ENCODE assay signal across 9 cellular contexts in the genomic region with DNA sequence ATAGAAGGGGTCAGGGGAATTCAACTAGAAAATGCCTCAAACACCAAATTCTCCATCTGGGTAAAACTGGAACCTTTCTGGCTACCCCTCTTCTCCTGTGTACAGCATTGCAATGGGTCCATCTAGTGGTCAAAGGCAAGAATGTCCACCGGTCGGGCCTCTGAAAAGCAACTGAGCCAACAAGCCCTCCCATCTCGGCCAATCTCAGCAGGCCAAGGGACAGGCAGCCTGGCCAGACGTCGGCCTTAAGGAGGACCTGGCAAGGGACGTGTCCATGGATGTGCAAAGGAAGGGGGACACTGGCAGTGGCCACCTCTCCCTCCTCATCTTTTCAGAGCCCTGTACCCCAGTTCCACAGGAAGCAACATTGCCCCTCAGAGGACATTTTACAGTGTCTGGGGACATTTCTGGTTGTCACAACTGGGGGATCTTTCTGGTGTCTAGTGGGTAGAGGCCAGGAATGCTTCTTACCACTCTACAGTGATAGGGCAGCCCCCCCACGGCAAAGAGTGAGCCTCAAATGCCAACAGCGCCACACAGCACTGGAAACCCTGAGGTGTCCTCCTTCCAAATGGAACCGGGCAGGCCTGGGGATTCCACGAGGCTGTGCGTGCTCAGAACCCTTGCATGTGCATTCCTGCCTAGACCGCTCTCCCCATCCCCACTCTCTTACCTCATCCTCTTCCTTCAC.
DNase-seq lines count a peak whose midpoint lies in the region; ATAC-seq and TF ChIP-seq lines count a peak whose summit lies in the region.
"Had no signal": no experiment of that assay in that cellular context is flagged by ENCODE, and none has a peak within 500 bp of the region (broad histone marks: within the 10 kb centered on the region; RNA-seq: fewer than 3 reads in every experiment).

No MANE protein-coding gene starts in this region.

- peaks cover 0 to 7% (median 0%) of the 10 kb centered on the region in 11 experiments; a peak in 1 of 22 replicates for H4K20me1 ChIP-seq in BLaER1 treated with 17β-estradiol and CSF1 and Interleukin-3, amounts not matched to agents 10 nM and 100 nM

- no peak overlapping the region for H3K18ac ChIP-seq in trophoblast cell (ENCODE audit: low read length)

- no peaks in the 10 kb centered on the region for H3K79me1 ChIP-seq in trophoblast cell (ENCODE audit: low read length)

- H4K12ac ChIP-seq in trophoblast cell (ENCODE audit: low read depth, low read length), result no peak overlapping the region

- H3K9ac ChIP-seq in BLaER1 treated with 17β-estradiol and CSF1 and Interleukin-3, amounts not matched to agents 10 nM and 100 nM, result peak overlapping the region; percentile 62 to 97 (median 86); a peak in 21 of 22 replicates
- no peak overlapping the region for H3K9ac ChIP-seq in trophoblast cell (ENCODE audit: low read length)

- DNase-seq in NCI-H2196 treated with DMSO at 0.1 percent for 48 hours (lab: John Stamatoyannopoulos, UW; ENCODE audit: unreplicated experiment) (peak; percentile 80), Right ventricle myocardium inferior (ENCODE audit: missing footprints) (no peak), trophoblast cell (peak; percentile 49 to 84)
- DNase-seq in activated CD8-positive, alpha-beta T cell treated with anti-CD3 and anti-CD28 coated beads, Interleukin-2, amount 10 ng/mL, durations not matched to agents 7 days and 5 days, result peak; percentile 55
- DNase-seq in effector CD4-positive, alpha-beta T cell, result no peak

- H4K91ac ChIP-seq in trophoblast cell (ENCODE audit: low read depth, low read length), result no peak overlapping the region

- H3K4me1 Mint-ChIP-seq in activated CD8-positive, alpha-beta T cell treated with anti-CD3 and anti-CD28 coated beads, Interleukin-2, amount 10 ng/mL, durations not matched to agents 7 days and 5 days (ENCODE audit: low read depth), result peaks cover 2% of the 10 kb centered on the region

- no peak overlapping the region for H2AK5ac ChIP-seq in trophoblast cell (ENCODE audit: low read length)

- peak overlapping the region; percentile 9 to 70 (median 62); a peak in 18 of 20 replicates for H3K4me3 ChIP-seq in BLaER1 treated with 17β-estradiol and CSF1 and Interleukin-3, amounts not matched to agents 10 nM and 100 nM
- H3K4me3 ChIP-seq in trophoblast cell (ENCODE audit: low read depth, low read length), result no peak overlapping the region

- H2BK12ac ChIP-seq in trophoblast cell (ENCODE audit: low read length), result no peak overlapping the region

- H3K79me2 ChIP-seq in trophoblast cell (ENCODE audit: control insufficient read depth, insufficient read depth, low read length, poor library complexity), result no peaks in the 10 kb centered on the region

- CTCF ChIA-PET in activated CD8-positive, alpha-beta T cell treated with anti-CD3 and anti-CD28 coated beads, Interleukin-2, amount 10 ng/mL, durations not matched to agents 7 days and 5 days (lab: Charles Lee), result interaction anchor here (1.2 to 2.6 kb wide), 4 partner anchors 345 to 656 kb away, joined by 3 to 28 read pairs (median 6); no protein-coding TSS in a partner anchor

- no CpG with 5 or more reads among the region's 12 CpGs for WGBS in trophoblast cell (ENCODE audit: extremely low coverage, insufficient coverage, insufficient read length)

- no peak overlapping the region for H3K4ac ChIP-seq in trophoblast cell (ENCODE audit: low read depth, low read length)

- ATAC-seq in GM18505 (IDR thresholded peaks at IDR 0.05; ENCODE audit: unreplicated experiment), result peak; percentile 66
- ATAC-seq in HG03039 (IDR thresholded peaks at IDR 0.05; ENCODE audit: unreplicated experiment), result peak; percentile 61
- ATAC-seq in activated CD8-positive, alpha-beta T cell treated with anti-CD3 and anti-CD28 coated beads, Interleukin-2, amount 10 ng/mL, durations not matched to agents 7 days and 5 days, result peak; percentile 60
- peak; percentile 79 for ATAC-seq in Right ventricle myocardium inferior

- H3K27ac ChIP-seq in BLaER1 treated with 17β-estradiol and CSF1 and Interleukin-3, amounts not matched to agents 10 nM and 100 nM, result peak overlapping the region; percentile 8 to 100 (median 93); a peak in 21 of 22 replicates
- no peak overlapping the region for H3K27ac ChIP-seq in trophoblast cell (ENCODE audit: low read depth, low read length)

- peaks cover 64 to 81% (median 72%) of the 10 kb centered on the region in 10 experiments for H3K4me1 ChIP-seq in BLaER1 treated with 17β-estradiol and CSF1 and Interleukin-3, amounts not matched to agents 10 nM and 100 nM
- peaks cover 0 to 2% of the 10 kb centered on the region in 2 experiments for H3K4me1 ChIP-seq in trophoblast cell (ENCODE audit: control insufficient read depth in 1 of 2, insufficient read depth in 2 of 2, low read length in 2 of 2)

- intact Hi-C loops in Right ventricle myocardium inferior (cut with DNase I), result loop anchor here (1.0 to 10.0 kb wide), 3 partner anchors 345 to 969 kb away; no protein-coding TSS in a partner anchor

- H4K8ac ChIP-seq in trophoblast cell (ENCODE audit: low read depth, low read length), result no peak overlapping the region

- H3K36me3 Mint-ChIP-seq in activated CD8-positive, alpha-beta T cell treated with anti-CD3 and anti-CD28 coated beads, Interleukin-2, amount 10 ng/mL, durations not matched to agents 7 days and 5 days (ENCODE audit: low read depth), result no peaks in the 10 kb centered on the region

- peaks cover 3 to 12% (median 7%) of the 10 kb centered on the region in 11 experiments; a peak in 21 of 22 replicates for H3K9me3 ChIP-seq in BLaER1 treated with 17β-estradiol and CSF1 and Interleukin-3, amounts not matched to agents 10 nM and 100 nM (replicated peaks in 1 of 11)
- H3K9me3 ChIP-seq in trophoblast cell (ENCODE audit: insufficient read depth, low read depth, low read length), result no peaks in the 10 kb centered on the region

- H3K23ac ChIP-seq in trophoblast cell (ENCODE audit: low read length), result no peak overlapping the region

- no peak overlapping the region for H3K27ac Mint-ChIP-seq in activated CD8-positive, alpha-beta T cell treated with anti-CD3 and anti-CD28 coated beads, Interleukin-2, amount 10 ng/mL, durations not matched to agents 7 days and 5 days
- H3K27ac Mint-ChIP-seq: T-helper 1 cell treated with Interleukin-12 subunit alpha and Interleukin-12 subunit beta and Interleukin-4 antibody, amounts not matched to agents 30 μg/mL and 1 μg/mL, for 36 hours had no signal

- peak overlapping the region; percentile 72 to 97 (median 90) for H3K4me2 ChIP-seq in BLaER1 treated with 17β-estradiol and CSF1 and Interleukin-3, amounts not matched to agents 10 nM and 100 nM
- no peak overlapping the region for H3K4me2 ChIP-seq in trophoblast cell (ENCODE audit: low read length)

- no peak overlapping the region for H3K4me3 Mint-ChIP-seq in activated CD8-positive, alpha-beta T cell treated with anti-CD3 and anti-CD28 coated beads, Interleukin-2, amount 10 ng/mL, durations not matched to agents 7 days and 5 days
- H3K4me3 Mint-ChIP-seq: T-helper 1 cell treated with Interleukin-12 subunit alpha and Interleukin-12 subunit beta and Interleukin-4 antibody, amounts not matched to agents 30 μg/mL and 1 μg/mL, for 36 hours had no signal

- POLR2A ChIA-PET in activated CD8-positive, alpha-beta T cell treated with anti-CD3 and anti-CD28 coated beads, Interleukin-2, amount 10 ng/mL, durations not matched to agents 7 days and 5 days (lab: Charles Lee), result no interaction called here

- no peaks in the 10 kb centered on the region for H3K27me3 ChIP-seq in BLaER1 treated with 17β-estradiol and CSF1 and Interleukin-3, amounts not matched to agents 10 nM and 100 nM
- no peaks in the 10 kb centered on the region for H3K27me3 ChIP-seq in trophoblast cell (ENCODE audit: insufficient read depth, low read length)

- no peak overlapping the region for H2AFZ ChIP-seq in trophoblast cell (ENCODE audit: insufficient read depth, low read length, poor library complexity)

- H3K27me3 Mint-ChIP-seq in activated CD8-positive, alpha-beta T cell treated with anti-CD3 and anti-CD28 coated beads, Interleukin-2, amount 10 ng/mL, durations not matched to agents 7 days and 5 days (ENCODE audit: low read depth), result no peaks in the 10 kb centered on the region

- H2BK120ac ChIP-seq in trophoblast cell (ENCODE audit: insufficient read depth, low read length, poor library complexity), result no peak overlapping the region

- H3K36me3 ChIP-seq in BLaER1 treated with 17β-estradiol and CSF1 and Interleukin-3, amounts not matched to agents 10 nM and 100 nM, result peaks cover 2 to 15% (median 13%) of the 10 kb centered on the region in 11 experiments; a peak in 21 of 22 replicates
- no peaks in the 10 kb centered on the region for H3K36me3 ChIP-seq in trophoblast cell (ENCODE audit: control insufficient read depth in 1 of 2, insufficient read depth in 2 of 2, low read length in 2 of 2)

- TF ChIP-seq POLR2A in GM18505 (IDR thresholded peaks at IDR 0.05; ENCODE audit: borderline replicate concordance, extremely low read depth, insufficient read depth, insufficient read length), result no peak

- H3K14ac ChIP-seq in trophoblast cell (ENCODE audit: low read length), result no peak overlapping the region

- no peaks in the 10 kb centered on the region for H3K9me3 Mint-ChIP-seq in activated CD8-positive, alpha-beta T cell treated with anti-CD3 and anti-CD28 coated beads, Interleukin-2, amount 10 ng/mL, durations not matched to agents 7 days and 5 days (ENCODE audit: insufficient read depth)
- H3K9me3 Mint-ChIP-seq: T-helper 1 cell treated with Interleukin-12 subunit alpha and Interleukin-12 subunit beta and Interleukin-4 antibody, amounts not matched to agents 30 μg/mL and 1 μg/mL, for 36 hours had no signal

- no peak overlapping the region for H2BK5ac ChIP-seq in trophoblast cell (ENCODE audit: low read depth, low read length, poor library complexity)

Comparison
In these comparisons a context has a peak if more than half of its experiments do, and no peak if none do; other contexts are left out.
1. DNase-seq: peak in NCI-H2196 treated with DMSO at 0.1 percent for 48 hours (single experiment), activated CD8-positive, alpha-beta T cell treated with anti-CD3 and anti-CD28 coated beads, Interleukin-2, amount 10 ng/mL, durations not matched to agents 7 days and 5 days (single experiment) and trophoblast cell (2 of 2); none in Right ventricle myocardium inferior (single experiment) and effector CD4-positive, alpha-beta T cell (single experiment).
2. Peak in every context shown above with its lines, with median percentiles within 50 percentile points of each other: ATAC-seq.